9 cellular contexts compared by ENCODE assay signal in genomic region chr15:42499888-42500609, GRCh38. TPM values are rescaled to one million over a fixed set of nuclear protein-coding genes. Genes with fewer than 3 reads are reported as not detected.
DNase-seq lines count a peak whose midpoint lies in the region; ATAC-seq and TF ChIP-seq lines count a peak whose summit lies in the region.
"Had no signal": no experiment of that assay in that cellular context is flagged by ENCODE, and none has a peak within 500 bp of the region (broad histone marks: within the 10 kb centered on the region; RNA-seq: fewer than 3 reads in every experiment).

No MANE protein-coding gene starts in this region.

- H3K9me3 ChIP-seq in SJCRH30 (replicated peaks), result no peaks in the 10 kb centered on the region
- no peaks in the 10 kb centered on the region for H3K9me3 ChIP-seq in spleen

- H3K27ac ChIP-seq in SJCRH30 (peak overlapping the region; percentile 79), spleen (peak overlapping the region in 7 of 8 donors; percentile 44 to 96 (median 59))

- H3K9me3 Mint-ChIP-seq in activated CD4-positive, alpha-beta memory T cell treated with anti-CD3 and anti-CD28 coated beads for 36 hours, result no peaks in the 10 kb centered on the region

- no peak for ATAC-seq in GM21619 (IDR thresholded peaks at IDR 0.05; ENCODE audit: unreplicated experiment)

- DNase-seq in ELF-1 (ENCODE audit: low read depth, low spot score) (peak; percentile 6), SJCRH30 (peak; percentile 47 to 60), fibroblast of the aortic adventitia (ENCODE audit: low read depth) (peak; percentile 30), spleen (no peak)
- no peak for DNase-seq in activated CD4-positive, alpha-beta memory T cell treated with anti-CD3 and anti-CD28 coated beads for 36 hours
- no peak for DNase-seq in stimulated activated CD4-positive, alpha-beta T cell treated with anti-CD3 and anti-CD28 coated beads, Interleukin-2, amount 100 ng/mL, for 24 hours
- no peak for DNase-seq in stimulated activated naive CD4-positive, alpha-beta T cell treated with Interleukin-2 at 50 U/mL for 16 hours (lab: John Stamatoyannopoulos, UW)
- DNase-seq: activated CD8-positive, alpha-beta memory T cell treated with anti-CD3 and anti-CD28 coated beads for 24 hours had no signal

- H3K36me3 Mint-ChIP-seq in activated CD4-positive, alpha-beta memory T cell treated with anti-CD3 and anti-CD28 coated beads for 36 hours, result no peaks in the 10 kb centered on the region

- intact Hi-C loops in spleen (cut with DNase I; ENCODE audit: low total_unique reads), result no loop called here
- intact Hi-C loops in activated CD4-positive, alpha-beta memory T cell treated with anti-CD3 and anti-CD28 coated beads for 36 hours (cut with micrococcal nuclease), result loop anchor here (10.0 kb wide), 1 partner anchor 425 kb away; the partner anchor contains the start of gene TTBK2

- H3K4me3 ChIP-seq in SJCRH30 (no peak overlapping the region), fibroblast of the aortic adventitia (ENCODE audit: low read depth, low read length) (no peak overlapping the region), spleen (peak overlapping the region in 1 of 8 donors; percentile 2)

- H3K4me1 ChIP-seq in SJCRH30, result peaks cover 13% of the 10 kb centered on the region
- H3K4me1 ChIP-seq in spleen, result peaks cover 72 to 97% (median 91%) of the 10 kb centered on the region in 6 donors

- peaks cover 48% of the 10 kb centered on the region for H3K4me1 Mint-ChIP-seq in activated CD4-positive, alpha-beta memory T cell treated with anti-CD3 and anti-CD28 coated beads for 36 hours (ENCODE audit: low read depth)

- H3K36me3 ChIP-seq in SJCRH30, result no peaks in the 10 kb centered on the region
- peaks cover 0 to 7% (median 0%) of the 10 kb centered on the region in 6 donors for H3K36me3 ChIP-seq in spleen

- no peaks in the 10 kb centered on the region for H3K27me3 ChIP-seq in SJCRH30
- no peaks in the 10 kb centered on the region for H3K27me3 ChIP-seq in spleen (replicated peaks in 1 of 7)

- WGBS in spleen, 5 donors, result 54 to 72% (median 61%) methylated on average over 10 of the region's 10 CpGs

- no peak for TF ChIP-seq POLR2A in spleen (IDR thresholded peaks at IDR 0.05)

- POLR2A ChIA-PET in activated CD4-positive, alpha-beta memory T cell treated with anti-CD3 and anti-CD28 coated beads for 36 hours (lab: Charles Lee), result no interaction called here

- no peak overlapping the region for H3K27ac Mint-ChIP-seq in activated CD4-positive, alpha-beta memory T cell treated with anti-CD3 and anti-CD28 coated beads for 36 hours

- CTCF ChIA-PET in activated CD4-positive, alpha-beta memory T cell treated with anti-CD3 and anti-CD28 coated beads for 36 hours (lab: Charles Lee), result interaction anchor here (0.7 to 1.5 kb wide), 2 partner anchors 9 to 421 kb away, joined by 3 to 4 read pairs; partner anchors contain the start of gene ZNF106

- no peaks in the 10 kb centered on the region for H3K27me3 Mint-ChIP-seq in activated CD4-positive, alpha-beta memory T cell treated with anti-CD3 and anti-CD28 coated beads for 36 hours

- no peak overlapping the region for H3K4me3 Mint-ChIP-seq in activated CD4-positive, alpha-beta memory T cell treated with anti-CD3 and anti-CD28 coated beads for 36 hours

- TF ChIP-seq CTCF in fibroblast of the aortic adventitia (IDR thresholded peaks at IDR 0.05; ENCODE audit: insufficient read depth, low read length) (no peak), spleen (IDR thresholded peaks at IDR 0.05 in 8 of 11, conservative IDR thresholded peaks at IDR 0.05 in 3 of 11) (no peak)

RNA-seq across cellular contexts. Expression of gene SNAP23, which starts 4.6 kb away (rescaled TPM):
- total RNA-seq in SJCRH30 (2014; rRNA removed; shearing (Covaris generic)), result 52.6 and 60.7 TPM in 2 replicates
- 39.8 and 87.4 TPM in 2 replicates for total RNA-seq in fibroblast of the aortic adventitia (ENCODE audit: low replicate concordance)
- total RNA-seq in spleen, result 100 to 1,000 TPM in 6 of 7 donors, 10 to 100 TPM in 1; 98.8 to 151 (median 115) TPM
- 10 to 100 TPM; 60.8 to 79.9 (median 66.7) TPM for polyA plus RNA-seq in spleen
- 10 to 100 TPM; 43.1 to 46.8 TPM for total RNA-seq in activated CD4-positive, alpha-beta memory T cell treated with anti-CD3 and anti-CD28 coated beads for 36 hours

RNA-seq across cellular contexts. Expression of gene ZNF106, which starts 9.1 kb away (rescaled TPM):
- total RNA-seq in SJCRH30 (2014; rRNA removed; shearing (Covaris generic)), result 84.6 and 86.2 TPM in 2 replicates
- total RNA-seq in fibroblast of the aortic adventitia (ENCODE audit: low replicate concordance) (72.8 and 203 TPM in 2 replicates), spleen (10 to 100 TPM; 62.5 to 93.3 (median 75.7) TPM)
- polyA plus RNA-seq in spleen, result 1 to 10 TPM; 4.6 to 9.2 (median 5.3) TPM
- 10 to 100 TPM; 47.1 to 48.0 TPM for total RNA-seq in activated CD4-positive, alpha-beta memory T cell treated with anti-CD3 and anti-CD28 coated beads for 36 hours

RNA-seq across cellular contexts. Expression of gene LRRC57, which starts 48.5 kb away (rescaled TPM):
- total RNA-seq in SJCRH30 (2014; rRNA removed; shearing (Covaris generic)), result 23.8 and 26.4 TPM in 2 replicates
- total RNA-seq in fibroblast of the aortic adventitia (ENCODE audit: low replicate concordance) (12.9 and 21.6 TPM in 2 replicates), spleen (10 to 100 TPM; 11.5 to 21.4 (median 17.9) TPM)
- 1 to 10 TPM; 3.9 to 7.8 (median 5.9) TPM for polyA plus RNA-seq in spleen
- 10 to 100 TPM; 15.7 to 17.2 TPM for total RNA-seq in activated CD4-positive, alpha-beta memory T cell treated with anti-CD3 and anti-CD28 coated beads for 36 hours

RNA-seq across cellular contexts. Expression of gene HAUS2, which starts 48.6 kb away (rescaled TPM):
- 54.7 and 59.2 TPM in 2 replicates for total RNA-seq in SJCRH30 (2014; rRNA removed; shearing (Covaris generic))
- 41.4 and 41.5 TPM in 2 replicates for total RNA-seq in fibroblast of the aortic adventitia (ENCODE audit: low replicate concordance)
- 10 to 100 TPM; 15.3 to 33.7 (median 19.9) TPM for total RNA-seq in spleen
- 10 to 100 TPM in 1 of 3 donors, 1 to 10 TPM in 2; 6.7 to 13.7 (median 8.7) TPM for polyA plus RNA-seq in spleen
- total RNA-seq in activated CD4-positive, alpha-beta memory T cell treated with anti-CD3 and anti-CD28 coated beads for 36 hours, result 10 to 100 TPM; 44.9 to 45.1 TPM

Comparison
In these comparisons a context has a peak if more than half of its experiments do, and no peak if none do; other contexts are left out.
1. DNase-seq: peak in ELF-1 (single experiment), SJCRH30 (2 of 2) and fibroblast of the aortic adventitia (single experiment); none in spleen (single experiment), activated CD4-positive, alpha-beta memory T cell treated with anti-CD3 and anti-CD28 coated beads for 36 hours (single experiment), stimulated activated CD4-positive, alpha-beta T cell treated with anti-CD3 and anti-CD28 coated beads, Interleukin-2, amount 100 ng/mL, for 24 hours (0 of 2) and stimulated activated naive CD4-positive, alpha-beta T cell treated with Interleukin-2 at 50 U/mL for 16 hours (single experiment).